In the genomic region with DNA sequence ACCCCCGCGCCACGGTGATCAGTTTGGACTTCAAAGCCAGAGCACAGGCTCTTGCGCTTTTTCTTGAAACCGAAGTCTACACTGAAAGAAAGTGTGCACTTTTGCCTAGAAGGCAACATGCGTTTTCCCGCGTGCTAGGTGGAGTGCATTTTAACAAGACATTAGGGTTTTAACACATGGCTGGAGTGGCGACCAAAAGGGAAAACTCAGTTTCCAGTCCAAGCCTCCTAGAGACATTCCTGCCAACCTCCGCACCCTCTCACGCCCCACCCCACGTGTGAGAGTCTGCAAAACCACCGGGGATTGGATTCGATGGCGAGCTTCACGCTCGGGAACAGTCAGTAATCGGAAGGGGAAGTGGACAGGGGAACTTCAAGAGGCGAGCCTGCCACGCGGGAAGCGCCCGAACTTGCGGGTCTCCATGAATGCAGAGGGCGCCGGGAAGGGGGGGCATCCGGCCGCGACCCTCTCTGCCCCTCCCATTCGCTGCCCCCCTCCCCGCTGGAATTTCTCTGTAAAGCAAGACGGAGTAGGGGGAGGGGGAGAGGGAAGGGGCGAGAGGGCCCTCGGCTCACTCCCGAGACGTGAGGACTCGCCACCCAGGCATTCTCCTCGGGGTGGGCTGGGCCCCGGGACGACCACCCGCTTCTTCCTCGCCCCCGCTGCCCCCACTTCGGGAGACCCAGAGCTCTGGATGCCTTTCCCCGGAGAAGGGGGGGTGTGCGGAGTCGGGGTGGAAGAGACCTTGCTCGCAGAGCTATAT, we compare ENCODE assay signal across 8 cellular contexts. TPM values are rescaled to one million over a fixed set of nuclear protein-coding genes. Genes with fewer than 3 reads are reported as not detected.
DNase-seq lines count a peak whose midpoint lies in the region; ATAC-seq and TF ChIP-seq lines count a peak whose summit lies in the region.

No MANE protein-coding gene starts in this region.

- H3K9me3 ChIP-seq in Karpas-422 (ENCODE audit: low read length): no peaks in the 10 kb centered on the region

- peaks cover 44% of the 10 kb centered on the region for H3K4me1 ChIP-seq in Karpas-422 (ENCODE audit: low read length)

- H3K27ac ChIP-seq in Karpas-422 (ENCODE audit: low read length): no peak overlapping the region

- peak overlapping the region; percentile 99 for H3K4me2 ChIP-seq in Karpas-422 (ENCODE audit: low read depth, low read length, poor library complexity, severe bottlenecking)

- no peaks in the 10 kb centered on the region for H3K79me2 ChIP-seq in Karpas-422 (ENCODE audit: low read length)

- H4K20me1 ChIP-seq in Karpas-422 (ENCODE audit: insufficient read depth, low read depth, low read length): no peaks in the 10 kb centered on the region

- H2AFZ ChIP-seq in Karpas-422 (ENCODE audit: low read length): peak overlapping the region; percentile 88

- H3K36me3 ChIP-seq in Karpas-422 (ENCODE audit: insufficient read depth, low read length): no peaks in the 10 kb centered on the region

- H3K4me1 Mint-ChIP-seq in CD14-positive monocyte: peaks cover 44% of the 10 kb centered on the region

- H3K9ac ChIP-seq in Karpas-422 (ENCODE audit: low read length): peak overlapping the region; percentile 69

- H3K27ac Mint-ChIP-seq in CD14-positive monocyte: peak overlapping the region in 6 of 7 donors; percentile 81 to 93 (median 88)

- peak overlapping the region; percentile 82 to 88 for H3K4me3 Mint-ChIP-seq in CD14-positive monocyte

- peaks cover 2% of the 10 kb centered on the region in 2 donors for H3K36me3 Mint-ChIP-seq in CD14-positive monocyte

- DNase-seq in CD14-positive monocyte (ENCODE audit: low spot score) (peak; percentile 70), Karpas-422 (peak; percentile 65), activated gamma-delta T cell (lab: John Stamatoyannopoulos, UW) (peak; percentile 24), Right ventricle myocardium superior (peak; percentile 77), pons (ENCODE audit: low spot score) (peak; percentile 51), omental fat pad (ENCODE audit: low spot score) (no peak), NCI-H128 (lab: John Stamatoyannopoulos, UW; ENCODE audit: unreplicated experiment) (no peak), kidney tubule cell (ENCODE audit: low spot score) (no peak)

- peak overlapping the region; percentile 67 for H3K4me3 ChIP-seq in Karpas-422 (ENCODE audit: low read length)

- H3K9me3 Mint-ChIP-seq in CD14-positive monocyte: peaks cover 0 to 6% (median 5%) of the 10 kb centered on the region in 7 donors

- peaks cover 57 to 86% (median 75%) of the 10 kb centered on the region in 3 donors for H3K27me3 Mint-ChIP-seq in CD14-positive monocyte (ENCODE audit: low read depth in 3 of 3)

- no peak for ATAC-seq in Right ventricle myocardium superior (ENCODE audit: poor library complexity)
- no peak for ATAC-seq in omental fat pad (ENCODE audit: low FRiP score)

- H3K27me3 ChIP-seq in Karpas-422 (ENCODE audit: low read length): peaks cover 6% of the 10 kb centered on the region; the same call in 1 of the 2 replicates

- H3K9me2 ChIP-seq in Karpas-422 (replicated peaks; ENCODE audit: insufficient read depth, low read length): no peaks in the 10 kb centered on the region

- intact Hi-C loops in CD14-positive monocyte (cut with micrococcal nuclease) (loop anchor here (5.0 kb wide), 4 partner anchors 54 to 399 kb away; partner anchors contain the start of gene PARP11 (in 1 of the 2)), Right ventricle myocardium superior (cut with DNase I) (loop anchor here (10.0 kb wide), 2 partner anchors 166 to 236 kb away; no protein-coding TSS in a partner anchor)

- no peak for TF ChIP-seq CTCF in CD14-positive monocyte (IDR thresholded peaks at IDR 0.05)
- TF ChIP-seq CTCF in omental fat pad (IDR thresholded peaks at IDR 0.05): no peak

RNA-seq across cellular contexts. Expression of gene CCND2, which starts 2.7 kb away (rescaled TPM):
- 1 to 10 TPM; 3.6 to 3.9 TPM for polyA plus RNA-seq in CD14-positive monocyte
- total RNA-seq in Karpas-422 (2014; rRNA removed; shearing (Covaris generic); ENCODE audit: low replicate concordance): 0.14 and 1.4 TPM in 2 replicates
- 206 TPM for total RNA-seq in Right ventricle myocardium superior
- 100 to 1,000 TPM in 2 of 4 donors, 10 to 100 TPM in 2; 73.3 to 116 (median 92.6) TPM for total RNA-seq in omental fat pad

RNA-seq across cellular contexts. Expression of gene TIGAR, which starts 50.2 kb away (rescaled TPM):
- 10 to 100 TPM; 11.0 to 16.0 TPM for polyA plus RNA-seq in CD14-positive monocyte
- total RNA-seq in Karpas-422 (2014; rRNA removed; shearing (Covaris generic); ENCODE audit: low replicate concordance): 4.8 and 9.0 TPM in 2 replicates
- 13.6 TPM for total RNA-seq in Right ventricle myocardium superior
- total RNA-seq in omental fat pad: 10 to 100 TPM in 1 of 4 donors, 1 to 10 TPM in 3; 4.2 to 13.5 (median 5.3) TPM

Comparison
In these comparisons a context has a peak if more than half of its experiments do, and no peak if none do; other contexts are left out.
1. DNase-seq: peak in CD14-positive monocyte (single experiment), Karpas-422 (single experiment), activated gamma-delta T cell (single experiment), Right ventricle myocardium superior (single experiment) and pons (single experiment); none in omental fat pad (single experiment), NCI-H128 (single experiment) and kidney tubule cell (single experiment).
2. RNA of gene CCND2, which starts 2.7 kb away (total RNA-seq): 206 TPM in Right ventricle myocardium superior (single experiment) and 73.3 to 116 TPM in omental fat pad; 0.14 to 1.4 TPM in Karpas-422; every median in the first group is over 10 times any median in the second.